ENCODE assay signal across 43 cellular contexts in genomic region chr6:49964064-49964463, GRCh38. TPM values are rescaled to one million over a fixed set of nuclear protein-coding genes. Genes with fewer than 3 reads are reported as not detected.
"Had no signal": no experiment of that assay in that cellular context is flagged by ENCODE, and none has a peak within 500 bp of the region (broad histone marks: within the 10 kb centered on the region; RNA-seq: fewer than 3 reads in every experiment).

DEFB114 (minus strand) TSS chr6:49964164; CDS start chr6:49964105, 59 bp downstream.

- H3K4me1 ChIP-seq: adrenal gland, ascending aorta, body of pancreas, breast epithelium had no signal

- H3K36me3 ChIP-seq: adrenal gland, ascending aorta, brain microvascular endothelial cell, breast epithelium, cardiac muscle cell had no signal

- H3K27ac Mint-ChIP-seq: activated naive CD4-positive, alpha-beta T cell treated with anti-CD3 and anti-CD28 coated beads for 36 hours; activated naive CD4-positive, alpha-beta T cell treated with anti-CD3 and anti-CD28 coated beads, Interleukin-2, amount 10 ng/mL, durations not matched to agents 7 days and 5 days; activated naive CD4-positive, alpha-beta T cell treated with anti-CD3 and anti-CD28 coated beads, Interleukin-2, amount 50 U/mL, for 24 hours; activated naive CD4-positive, alpha-beta T cell treated with anti-CD3 and anti-CD28 coated beads, Interleukin-2, amount 50 U/mL, for 72 hours; activated naive CD8-positive, alpha-beta T cell; activated naive CD8-positive, alpha-beta T cell treated with anti-CD3 and anti-CD28 coated beads for 36 hours; activated naive CD8-positive, alpha-beta T cell treated with anti-CD3 and anti-CD28 coated beads, Interleukin-2, amount 10 ng/mL, durations not matched to agents 7 days and 5 days; activated naive CD8-positive, alpha-beta T cell treated with anti-CD3 and anti-CD28 coated beads, Interleukin-2, amount 50 U/mL, for 24 hours; activated T-cell treated with anti-CD3 and anti-CD28 coated beads, Interleukin-2, amount 50 U/mL, for 24 hours; activated T-cell treated with anti-CD3 and anti-CD28 coated beads, Interleukin-2, amount 50 U/mL, for 72 hours; activated T-helper 1 cell treated with anti-CD3 and anti-CD28 coated beads, Interleukin-12 subunit alpha, Interleukin-12 subunit beta, Interleukin-2, Interleukin-4 antibody, amounts not matched to agents 30 ng/mL and 10 ng/mL and 1 ng/mL, durations not matched to agents 14 hours and 24 hours and 36 hours; activated T-helper 17 cell treated with anti-CD3 and anti-CD28 coated beads, Interleukin-2, amount 50 U/mL, for 72 hours; activated T-helper 2 cell treated with anti-CD3 and anti-CD28 coated beads, Interferon-gamma antibody, Interleukin-2, Interleukin-4, amounts not matched to agents 10 μg/mL and 5 μg/mL and 100 μg/mL, durations not matched to agents 14 hours and 24 hours and 36 hours; brain had no signal

- H3K27ac ChIP-seq: adrenal gland, ascending aorta, body of pancreas, brain microvascular endothelial cell, breast epithelium, cardiac muscle cell had no signal

- H3K4me1 Mint-ChIP-seq: activated naive CD4-positive, alpha-beta T cell treated with anti-CD3 and anti-CD28 coated beads, Interleukin-2, amount 10 ng/mL, durations not matched to agents 7 days and 5 days; activated naive CD4-positive, alpha-beta T cell treated with anti-CD3 and anti-CD28 coated beads, Interleukin-2, amount 50 U/mL, for 24 hours; activated naive CD8-positive, alpha-beta T cell treated with anti-CD3 and anti-CD28 coated beads for 36 hours; activated naive CD8-positive, alpha-beta T cell treated with anti-CD3 and anti-CD28 coated beads, Interleukin-2, amount 10 ng/mL, durations not matched to agents 7 days and 5 days; activated naive CD8-positive, alpha-beta T cell treated with anti-CD3 and anti-CD28 coated beads, Interleukin-2, amount 50 U/mL, for 24 hours; activated T-helper 17 cell treated with anti-CD3 and anti-CD28 coated beads, Interleukin-2, amount 50 U/mL, for 72 hours; brain; central memory CD8-positive, alpha-beta T cell had no signal

- H3K4me3 ChIP-seq: adrenal gland, ascending aorta, body of pancreas, breast epithelium, cardiac muscle cell had no signal

- H3K27me3 Mint-ChIP-seq: activated naive CD4-positive, alpha-beta T cell treated with anti-CD3 and anti-CD28 coated beads, Interleukin-2, amount 10 ng/mL, durations not matched to agents 7 days and 5 days; activated naive CD4-positive, alpha-beta T cell treated with anti-CD3 and anti-CD28 coated beads, Interleukin-2, amount 50 U/mL, for 24 hours; activated naive CD8-positive, alpha-beta T cell; activated naive CD8-positive, alpha-beta T cell treated with anti-CD3 and anti-CD28 coated beads for 36 hours; activated naive CD8-positive, alpha-beta T cell treated with anti-CD3 and anti-CD28 coated beads, Interleukin-2, amount 10 ng/mL, durations not matched to agents 7 days and 5 days; activated naive CD8-positive, alpha-beta T cell treated with anti-CD3 and anti-CD28 coated beads, Interleukin-2, amount 50 U/mL, for 24 hours; activated T-cell treated with anti-CD3 and anti-CD28 coated beads, Interleukin-2, amount 50 U/mL, for 24 hours; activated T-helper 17 cell treated with anti-CD3 and anti-CD28 coated beads, Interleukin-2, amount 50 U/mL, for 72 hours; brain; central memory CD8-positive, alpha-beta T cell had no signal

- DNase-seq: activated effector memory CD4-positive, alpha-beta T cell treated with anti-CD3 and anti-CD28 coated beads, Interleukin-2, amount 50 U/mL, for 16 hours; activated effector memory CD4-positive, alpha-beta T cell treated with Interleukin-2 at 50 U/mL for 16 hours; activated gamma-delta T cell; activated gamma-delta T cell treated with Interleukin-2 at 50 U/mL for 16 hours; activated naive CD4-positive, alpha-beta T cell; activated naive CD4-positive, alpha-beta T cell treated with anti-CD3 and anti-CD28 coated beads for 36 hours; activated naive CD4-positive, alpha-beta T cell treated with anti-CD3 and anti-CD28 coated beads, Interleukin-2, amount 10 ng/mL, durations not matched to agents 7 days and 5 days; activated naive CD4-positive, alpha-beta T cell treated with anti-CD3 and anti-CD28 coated beads, Interleukin-2, amount 50 U/mL, for 16 hours; activated naive CD4-positive, alpha-beta T cell treated with Interleukin-2 at 50 U/mL for 16 hours; activated naive CD8-positive, alpha-beta T cell treated with anti-CD3 and anti-CD28 coated beads for 36 hours; activated naive CD8-positive, alpha-beta T cell treated with anti-CD3 and anti-CD28 coated beads, Interleukin-2, amount 10 ng/mL, durations not matched to agents 7 days and 5 days; activated naive CD8-positive, alpha-beta T cell treated with anti-CD3 and anti-CD28 coated beads, Interleukin-2, amount 50 U/mL, for 24 hours; activated T-cell treated with anti-CD3 and anti-CD28 coated beads, Interleukin-2, amount 50 U/mL, for 24 hours; activated T-cell treated with anti-CD3 and anti-CD28 coated beads, Interleukin-2, amount 50 U/mL, for 4 hours; activated T-cell treated with anti-CD3 and anti-CD28 coated beads, Interleukin-2, amount 50 U/mL, for 48 hours; activated T-cell treated with anti-CD3 and anti-CD28 coated beads, Interleukin-2, amount 50 U/mL, for 72 hours; adrenal gland; amniotic stem cell; amygdala; anterior cingulate cortex; aorta; body of pancreas; brain microvascular endothelial cell; caudate nucleus; central memory CD4-positive, alpha-beta T cell; cerebellar nuclear complex had no signal

- H3K4me3 Mint-ChIP-seq: activated naive CD4-positive, alpha-beta T cell treated with anti-CD3 and anti-CD28 coated beads for 36 hours; activated naive CD4-positive, alpha-beta T cell treated with anti-CD3 and anti-CD28 coated beads, Interleukin-2, amount 10 ng/mL, durations not matched to agents 7 days and 5 days; activated naive CD4-positive, alpha-beta T cell treated with anti-CD3 and anti-CD28 coated beads, Interleukin-2, amount 50 U/mL, for 24 hours; activated naive CD8-positive, alpha-beta T cell; activated naive CD8-positive, alpha-beta T cell treated with anti-CD3 and anti-CD28 coated beads for 36 hours; activated naive CD8-positive, alpha-beta T cell treated with anti-CD3 and anti-CD28 coated beads, Interleukin-2, amount 10 ng/mL, durations not matched to agents 7 days and 5 days; activated naive CD8-positive, alpha-beta T cell treated with anti-CD3 and anti-CD28 coated beads, Interleukin-2, amount 50 U/mL, for 24 hours; activated T-cell treated with anti-CD3 and anti-CD28 coated beads, Interleukin-2, amount 50 U/mL, for 24 hours; activated T-cell treated with anti-CD3 and anti-CD28 coated beads, Interleukin-2, amount 50 U/mL, for 4 hours; activated T-cell treated with anti-CD3 and anti-CD28 coated beads, Interleukin-2, amount 50 U/mL, for 72 hours; activated T-helper 1 cell treated with anti-CD3 and anti-CD28 coated beads, Interleukin-12 subunit alpha, Interleukin-12 subunit beta, Interleukin-2, Interleukin-4 antibody, amounts not matched to agents 30 ng/mL and 10 ng/mL and 1 ng/mL, durations not matched to agents 14 hours and 24 hours and 36 hours; activated T-helper 17 cell treated with anti-CD3 and anti-CD28 coated beads, Interleukin-2, amount 50 U/mL, for 72 hours; brain; central memory CD8-positive, alpha-beta T cell had no signal

- H3K9me3 Mint-ChIP-seq: activated naive CD4-positive, alpha-beta T cell treated with anti-CD3 and anti-CD28 coated beads, Interleukin-2, amount 10 ng/mL, durations not matched to agents 7 days and 5 days; activated naive CD8-positive, alpha-beta T cell treated with anti-CD3 and anti-CD28 coated beads for 36 hours; activated naive CD8-positive, alpha-beta T cell treated with anti-CD3 and anti-CD28 coated beads, Interleukin-2, amount 10 ng/mL, durations not matched to agents 7 days and 5 days; activated T-cell treated with anti-CD3 and anti-CD28 coated beads, Interleukin-2, amount 50 U/mL, for 4 hours; activated T-cell treated with anti-CD3 and anti-CD28 coated beads, Interleukin-2, amount 50 U/mL, for 72 hours; activated T-helper 1 cell treated with anti-CD3 and anti-CD28 coated beads, Interleukin-12 subunit alpha, Interleukin-12 subunit beta, Interleukin-2, Interleukin-4 antibody, amounts not matched to agents 30 ng/mL and 10 ng/mL and 1 ng/mL, durations not matched to agents 14 hours and 24 hours and 36 hours; activated T-helper 2 cell treated with anti-CD3 and anti-CD28 coated beads, Interferon-gamma antibody, Interleukin-2, Interleukin-4, amounts not matched to agents 10 μg/mL and 5 μg/mL and 100 μg/mL, durations not matched to agents 14 hours and 24 hours and 36 hours; brain had no signal

- H3K36me3 Mint-ChIP-seq: activated naive CD4-positive, alpha-beta T cell treated with anti-CD3 and anti-CD28 coated beads, Interleukin-2, amount 10 ng/mL, durations not matched to agents 7 days and 5 days; activated naive CD4-positive, alpha-beta T cell treated with anti-CD3 and anti-CD28 coated beads, Interleukin-2, amount 50 U/mL, for 24 hours; activated naive CD4-positive, alpha-beta T cell treated with anti-CD3 and anti-CD28 coated beads, Interleukin-2, amount 50 U/mL, for 72 hours; activated naive CD8-positive, alpha-beta T cell; activated naive CD8-positive, alpha-beta T cell treated with anti-CD3 and anti-CD28 coated beads for 36 hours; activated naive CD8-positive, alpha-beta T cell treated with anti-CD3 and anti-CD28 coated beads, Interleukin-2, amount 10 ng/mL, durations not matched to agents 7 days and 5 days; brain had no signal

- H3K27me3 ChIP-seq: adrenal gland, ascending aorta, body of pancreas, brain microvascular endothelial cell, breast epithelium, cardiac muscle cell had no signal

- ATAC-seq: activated naive CD4-positive, alpha-beta T cell treated with anti-CD3 and anti-CD28 coated beads, Interleukin-2, amount 50 U/mL, for 72 hours; activated naive CD8-positive, alpha-beta T cell treated with anti-CD3 and anti-CD28 coated beads, Interleukin-2, amount 50 U/mL, for 24 hours; activated T-cell treated with anti-CD3 and anti-CD28 coated beads, Interleukin-2, amount 50 U/mL, for 4 hours; activated T-cell treated with anti-CD3 and anti-CD28 coated beads, Interleukin-2, amount 50 U/mL, for 72 hours; activated T-helper 17 cell treated with anti-CD3 and anti-CD28 coated beads, Interleukin-2, amount 50 U/mL, for 72 hours; body of pancreas had no signal

RNA-seq across cellular contexts. Expression of gene DEFB114, which starts in this region (rescaled TPM):
- total RNA-seq: activated naive CD4-positive, alpha-beta T cell treated with anti-CD3 and anti-CD28 coated beads for 36 hours; activated naive CD4-positive, alpha-beta T cell treated with anti-CD3 and anti-CD28 coated beads, Interleukin-2, amount 50 U/mL, for 72 hours; activated naive CD8-positive, alpha-beta T cell treated with anti-CD3 and anti-CD28 coated beads for 36 hours; activated naive CD8-positive, alpha-beta T cell treated with anti-CD3 and anti-CD28 coated beads, Interleukin-2, amount 10 ng/mL, durations not matched to agents 7 days and 5 days; activated T-cell treated with anti-CD3 and anti-CD28 coated beads, Interleukin-2, amount 50 U/mL, for 4 hours; activated T-cell treated with anti-CD3 and anti-CD28 coated beads, Interleukin-2, amount 50 U/mL, for 72 hours; activated T-helper 1 cell treated with anti-CD3 and anti-CD28 coated beads, Interleukin-12 subunit alpha, Interleukin-12 subunit beta, Interleukin-2, Interleukin-4 antibody, amounts not matched to agents 30 ng/mL and 10 ng/mL and 1 ng/mL, durations not matched to agents 14 hours and 24 hours and 36 hours; activated T-helper 17 cell treated with anti-CD3 and anti-CD28 coated beads, Interleukin-2, amount 50 U/mL, for 72 hours; activated T-helper 2 cell treated with anti-CD3 and anti-CD28 coated beads, Interferon-gamma antibody, Interleukin-2, Interleukin-4, amounts not matched to agents 10 μg/mL and 5 μg/mL and 100 μg/mL, durations not matched to agents 14 hours and 24 hours and 36 hours; adrenal gland; aorta; ascending aorta; astrocyte; body of pancreas; breast epithelium; bronchial epithelial cell; cardiac muscle cell; cardiac septum; cerebellum; chondrocyte had no signal
- polyA plus RNA-seq: adipose tissue, adrenal gland, aorta, cardiac muscle cell had no signal
